In the genomic region with DNA sequence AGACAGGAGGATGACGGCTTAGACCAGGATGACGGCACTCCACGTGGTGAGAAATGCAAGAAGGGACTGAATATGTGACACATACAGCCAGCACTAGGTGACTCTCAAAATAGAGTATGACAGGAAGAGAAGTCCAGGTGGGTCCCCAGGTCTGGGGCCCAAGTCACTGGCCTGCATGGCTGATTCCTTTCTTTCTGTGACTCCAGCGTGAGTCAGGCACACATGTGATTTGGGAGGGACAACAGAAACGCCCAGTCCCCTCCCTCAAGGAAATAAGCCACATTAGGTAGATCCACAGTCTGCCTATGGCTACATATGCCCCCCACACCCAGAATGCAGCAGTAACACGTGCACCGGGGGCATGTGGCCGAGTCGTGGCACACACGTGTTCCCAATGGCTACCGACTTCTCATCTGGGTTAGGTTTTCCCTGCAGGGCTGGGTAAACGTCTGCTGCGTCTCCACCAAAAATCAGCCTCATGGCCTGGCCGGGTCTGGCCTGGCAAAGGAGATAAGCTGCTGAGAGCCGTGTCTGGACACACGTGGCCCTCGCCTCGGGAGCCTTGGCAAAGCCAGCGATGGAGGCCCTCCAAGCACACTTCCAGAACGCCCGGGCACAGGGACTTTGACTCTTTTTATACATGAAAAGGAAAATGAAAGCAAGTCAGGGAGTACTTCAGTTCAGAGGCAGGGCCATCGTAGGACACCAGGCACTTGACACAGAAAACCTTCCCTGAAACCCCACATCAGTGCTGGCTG, we compare ENCODE assay signal across 8 cellular contexts. TPM values are rescaled to one million over a fixed set of nuclear protein-coding genes. Genes with fewer than 3 reads are reported as not detected.
A peak's percentile ranks its signal among the peaks of the same experiment; 100 is the strongest.
DNase-seq lines count a peak whose midpoint lies in the region; ATAC-seq and TF ChIP-seq lines count a peak whose summit lies in the region.

No MANE protein-coding gene starts in this region.

- no peak overlapping the region for H3K9ac ChIP-seq in OCI-LY1 (ENCODE audit: low read length)

- H4K20me1 ChIP-seq in OCI-LY1 (ENCODE audit: insufficient read depth, low read length), result no peaks in the 10 kb centered on the region

- no peaks in the 10 kb centered on the region for H3K27me3 ChIP-seq in OCI-LY1 (ENCODE audit: insufficient read depth, low read length)
- H3K27me3 ChIP-seq in heart left ventricle, result no peaks in the 10 kb centered on the region
- H3K27me3 ChIP-seq in thoracic aorta (replicated peaks; ENCODE audit: insufficient read depth), result no peaks in the 10 kb centered on the region
- no peaks in the 10 kb centered on the region for H3K27me3 ChIP-seq in MG63

- TF ChIP-seq CTCF in OCI-LY1 (IDR thresholded peaks at IDR 0.05; ENCODE audit: low read length) (no peak), heart left ventricle (IDR thresholded peaks at IDR 0.05) (no peak), thoracic aorta (IDR thresholded peaks at IDR 0.05) (no peak)

- no peak overlapping the region for H3K27ac Mint-ChIP-seq in activated naive CD4-positive, alpha-beta T cell treated with anti-CD3 and anti-CD28 coated beads for 36 hours

- peaks cover 68% of the 10 kb centered on the region for H3K79me2 ChIP-seq in OCI-LY1 (ENCODE audit: insufficient read depth, low read length)

- H3K36me3 ChIP-seq in OCI-LY1 (ENCODE audit: insufficient read depth, low read length) (peaks cover 88% of the 10 kb centered on the region), heart left ventricle (peaks cover 0 to 3% (median 0%) of the 10 kb centered on the region in 9 donors), thoracic aorta (no peaks in the 10 kb centered on the region), MG63 (peaks cover 5% of the 10 kb centered on the region; the same call in 1 of the 2 replicates)

- no peaks in the 10 kb centered on the region for H3F3A ChIP-seq in OCI-LY1 (ENCODE audit: insufficient read depth, low read length)

- H3K9me3 ChIP-seq in OCI-LY1 (ENCODE audit: low read length) (no peaks in the 10 kb centered on the region), heart left ventricle (no peaks in the 10 kb centered on the region), thoracic aorta (no peaks in the 10 kb centered on the region), MG63 (no peaks in the 10 kb centered on the region)

- DNase-seq in activated naive CD4-positive, alpha-beta T cell treated with anti-CD3 and anti-CD28 coated beads for 36 hours, result peak; percentile 50
- no peak for DNase-seq in activated naive CD4-positive, alpha-beta T cell (lab: John Stamatoyannopoulos, UW)
- peak; percentile 34 to 73 (median 43) for DNase-seq in heart left ventricle
- no peak for DNase-seq in thoracic aorta (ENCODE audit: low spot score)
- no peak for DNase-seq in MG63
- no peak for DNase-seq in NCI-H526 treated with DMSO at 0.1 percent for 48 hours (lab: John Stamatoyannopoulos, UW)

- H3K9me2 ChIP-seq in OCI-LY1 (ENCODE audit: low read depth, low read length), result no peaks in the 10 kb centered on the region

- peaks cover 20% of the 10 kb centered on the region for H3K36me3 Mint-ChIP-seq in activated naive CD4-positive, alpha-beta T cell treated with anti-CD3 and anti-CD28 coated beads for 36 hours (ENCODE audit: low read depth)

- no peaks in the 10 kb centered on the region for H3K27me3 Mint-ChIP-seq in activated naive CD4-positive, alpha-beta T cell treated with anti-CD3 and anti-CD28 coated beads for 36 hours (ENCODE audit: low read depth)

- no peaks in the 10 kb centered on the region for H3K9me3 Mint-ChIP-seq in activated naive CD4-positive, alpha-beta T cell treated with anti-CD3 and anti-CD28 coated beads for 36 hours

- peaks cover 33% of the 10 kb centered on the region for H3K4me1 ChIP-seq in OCI-LY1 (ENCODE audit: insufficient read depth, low read length, severe bottlenecking)
- peaks cover 0 to 39% (median 7%) of the 10 kb centered on the region in 12 donors for H3K4me1 ChIP-seq in heart left ventricle
- H3K4me1 ChIP-seq in thoracic aorta (ENCODE audit: control insufficient read depth in 1 of 2, low read depth in 2 of 2), result peaks cover 3 to 10% of the 10 kb centered on the region in 2 donors

- ATAC-seq in heart left ventricle (peak; percentile 60 to 80 (median 77)), thoracic aorta (ENCODE audit: insufficient number of reproducible peaks, low FRiP score, low read depth) (no peak), GM19452 (IDR thresholded peaks at IDR 0.05; ENCODE audit: unreplicated experiment) (no peak)

- no peak for TF ChIP-seq POLR2A in heart left ventricle (IDR thresholded peaks at IDR 0.05)

- H3K4me3 Mint-ChIP-seq in activated naive CD4-positive, alpha-beta T cell treated with anti-CD3 and anti-CD28 coated beads for 36 hours, result no peak overlapping the region

- 45 to 65% (median 50%) methylated on average over 15 to 22 of the region's 22 CpGs for WGBS in heart left ventricle, 4 donors

- H3K4me3 ChIP-seq in OCI-LY1 (ENCODE audit: low read depth, low read length, poor library complexity, severe bottlenecking), result no peak overlapping the region
- H3K4me3 ChIP-seq in heart left ventricle, result peak overlapping the region in 9 of 12 donors; percentile 14 to 34 (median 28)
- peak overlapping the region; percentile 44 for H3K4me3 ChIP-seq in thoracic aorta
- no peak overlapping the region for H3K4me3 ChIP-seq in MG63

- no peak overlapping the region for H2AFZ ChIP-seq in OCI-LY1 (ENCODE audit: low read length)

- CTCF ChIA-PET in activated naive CD4-positive, alpha-beta T cell treated with anti-CD3 and anti-CD28 coated beads for 36 hours (lab: Charles Lee), result interaction anchor here (0.8 kb wide), 1 partner anchor 11 kb away, joined by 3 read pairs; no protein-coding TSS in a partner anchor

- H3K4me1 Mint-ChIP-seq in activated naive CD4-positive, alpha-beta T cell treated with anti-CD3 and anti-CD28 coated beads for 36 hours (ENCODE audit: low read depth), result peaks cover 51% of the 10 kb centered on the region

- intact Hi-C loops in activated naive CD4-positive, alpha-beta T cell treated with anti-CD3 and anti-CD28 coated beads for 36 hours (cut with micrococcal nuclease), result loop anchor here (5.0 kb wide), 3 partner anchors 69 to 479 kb away; a partner anchor contains a TSS
- intact Hi-C loops in heart left ventricle (cut with DNase I), result no loop called here

- peak overlapping the region; percentile 18; the same call in 1 of the 2 replicates for H3K4me2 ChIP-seq in OCI-LY1 (ENCODE audit: low read length)

- H3K27ac ChIP-seq in OCI-LY1 (ENCODE audit: low read depth, low read length, poor library complexity, severe bottlenecking), result no peak overlapping the region
- peak overlapping the region in 7 of 12 donors; percentile 1 to 59 (median 39) for H3K27ac ChIP-seq in heart left ventricle
- H3K27ac ChIP-seq in thoracic aorta, result no peak overlapping the region

RNA-seq across cellular contexts. Expression of a gene that starts 19.3 kb away (rescaled TPM):
- 10 to 100 TPM; 32.3 to 38.2 TPM for total RNA-seq in activated naive CD4-positive, alpha-beta T cell treated with anti-CD3 and anti-CD28 coated beads for 36 hours
- total RNA-seq in heart left ventricle, result 10 to 100 TPM in 2 of 9 donors, 1 to 10 TPM in 7; 2.1 to 20.7 (median 3.6) TPM
- 1 to 10 TPM; 1.1 to 2.9 TPM for polyA plus RNA-seq in heart left ventricle
- total RNA-seq in thoracic aorta, result 10 to 100 TPM in 1 of 2 donors, 1 to 10 TPM in 1; 9.9 to 34.8 TPM
- total RNA-seq in MG63 (2014; rRNA removed; shearing (Covaris generic); ENCODE audit: low replicate concordance), result 37.6 and 65.3 TPM in 2 replicates

Comparison
In these comparisons a context has a peak if more than half of its experiments do, and no peak if none do; other contexts are left out.
1. DNase-seq: peak in activated naive CD4-positive, alpha-beta T cell treated with anti-CD3 and anti-CD28 coated beads for 36 hours (single experiment) and heart left ventricle (5 of 5); none in activated naive CD4-positive, alpha-beta T cell (0 of 4), thoracic aorta (single experiment), MG63 (single experiment) and NCI-H526 treated with DMSO at 0.1 percent for 48 hours (single experiment).
2. H3K27ac ChIP-seq: peak in heart left ventricle (7 of 12); none in OCI-LY1 (single experiment) and thoracic aorta (0 of 2).
3. H3K4me3 ChIP-seq: peak in heart left ventricle (9 of 12) and thoracic aorta (single experiment); none in OCI-LY1 (single experiment) and MG63 (single experiment).
4. ATAC-seq: peak in heart left ventricle (4 of 4); none in thoracic aorta (single experiment) and GM19452 (single experiment).